Comparison of ENCODE assay signal across 13 cellular contexts in the genomic region with DNA sequence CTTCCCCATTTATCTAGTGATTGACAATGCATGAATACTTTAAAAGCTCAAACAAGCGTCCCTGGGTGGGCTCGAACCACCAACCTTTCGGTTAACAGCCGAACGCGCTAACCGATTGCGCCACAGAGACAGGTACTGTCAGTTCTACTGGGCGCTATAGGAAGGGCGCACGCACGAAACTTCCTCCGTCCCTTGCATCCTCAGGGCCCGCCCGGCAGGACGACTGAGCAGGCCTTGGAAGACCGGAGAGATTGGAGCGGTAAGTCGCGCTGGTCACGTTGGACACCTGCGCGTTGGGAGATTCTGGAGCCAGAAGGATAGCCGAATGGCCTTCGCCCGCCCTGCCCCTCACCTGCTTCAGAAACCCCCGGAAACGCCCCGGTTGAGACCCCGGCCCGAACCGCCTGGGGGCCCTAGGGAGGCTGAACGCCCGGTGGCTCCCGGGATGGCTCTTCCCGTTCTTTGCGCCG. TPM values are rescaled to one million over a fixed set of nuclear protein-coding genes. Genes with fewer than 3 reads are reported as not detected.
DNase-seq lines count a peak whose midpoint lies in the region; ATAC-seq and TF ChIP-seq lines count a peak whose summit lies in the region.
"Not testable (repeated sequence)": the region's sequence is repeated elsewhere in the genome, so short reads cannot be mapped to it uniquely, and the experiment has no call there.
"Had no signal": no experiment of that assay in that cellular context is flagged by ENCODE, and none has a peak within 500 bp of the region (broad histone marks: within the 10 kb centered on the region; RNA-seq: fewer than 3 reads in every experiment).

No MANE protein-coding gene starts in this region.

- H3K4me1 ChIP-seq in GM23248 (ENCODE audit: insufficient read depth), result not testable (repeated sequence)

- not testable (repeated sequence) for TF ChIP-seq CTCF in astrocyte of the cerebellum (IDR thresholded peaks at IDR 0.05; ENCODE audit: low read depth, low read length, missing control alignments)
- TF ChIP-seq CTCF in type B pancreatic cell (conservative IDR thresholded peaks at IDR 0.05), result peak; percentile 34

- peaks cover 23% of the 10 kb centered on the region for H3K36me3 Mint-ChIP-seq in effector memory CD8-positive, alpha-beta T cell (ENCODE audit: insufficient read depth)
- not testable (repeated sequence) for H3K36me3 Mint-ChIP-seq in memory B cell, type B pancreatic cell

- ATAC-seq in effector memory CD8-positive, alpha-beta T cell (replicated peaks); memory B cell (ENCODE audit: low read depth): not testable (repeated sequence)

- H3K36me3 ChIP-seq in GM23248 (ENCODE audit: low read depth), result not testable (repeated sequence)

- not testable (repeated sequence) for H3K27me3 ChIP-seq in GM23248 (replicated peaks; ENCODE audit: insufficient read depth)

- H3K9me3 Mint-ChIP-seq in effector memory CD8-positive, alpha-beta T cell; memory B cell; type B pancreatic cell: not testable (repeated sequence)

- not testable (repeated sequence) for H3K79me2 ChIP-seq in GM23248 (ENCODE audit: insufficient read depth)

- H3K9me2 ChIP-seq in GM23248 (ENCODE audit: insufficient read depth), result not testable (repeated sequence)

- DNase-seq in GM23248; astrocyte of the cerebellum (ENCODE audit: low read depth); skeletal muscle cell (ENCODE audit: low read depth); type B pancreatic cell (ENCODE audit: extremely low spot score, unreplicated experiment): not testable (repeated sequence)
- peak; percentile 6 for DNase-seq in T-helper 9 cell
- peak; percentile 51 for DNase-seq in activated T-cell treated with anti-CD3 and anti-CD28 coated beads, Interleukin-2, amount 50 U/mL, for 1 hour
- DNase-seq in effector memory CD8-positive, alpha-beta T cell, result peak; percentile 35 to 54 (median 42)
- peak; percentile 17 to 56 for DNase-seq in memory B cell (ENCODE audit: low spot score in 2 of 2)

- H3K4me3 Mint-ChIP-seq in effector memory CD8-positive, alpha-beta T cell, result peak overlapping the region; percentile 82 to 83
- H3K4me3 Mint-ChIP-seq in memory B cell, result peak overlapping the region; percentile 73
- H3K4me3 Mint-ChIP-seq in type B pancreatic cell, result peak overlapping the region; percentile 79

- H3K4me2 ChIP-seq in GM23248 (ENCODE audit: unreplicated experiment), result not testable (repeated sequence)

- not testable (repeated sequence) for H4K20me1 ChIP-seq in GM23248 (ENCODE audit: insufficient read depth)

- not testable (repeated sequence) for H3K4me1 Mint-ChIP-seq in effector memory CD8-positive, alpha-beta T cell (ENCODE audit: low read depth in 2 of 2); memory B cell; type B pancreatic cell (ENCODE audit: unreplicated experiment)

- not testable (repeated sequence) for H3K27me3 Mint-ChIP-seq in effector memory CD8-positive, alpha-beta T cell; memory B cell; type B pancreatic cell

- in situ Hi-C loops in GM23248 (cut with MboI); astrocyte of the cerebellum (cut with HindIII; ENCODE audit: low sequenced_read_pairs): not testable (repeated sequence)

- not testable (repeated sequence) for H3K9me3 ChIP-seq in GM23248 (ENCODE audit: low read depth)

- not testable (repeated sequence) for H3K9ac ChIP-seq in GM23248

- H2AFZ ChIP-seq in GM23248, result not testable (repeated sequence)

- not testable (repeated sequence) for H3K27ac ChIP-seq in GM23248

- H3K4me3 ChIP-seq in GM23248, result 0 out of 2 replicates have a peak overlapping the region, but pooled peaks have one; percentile 53
- peak overlapping the region; percentile 30 for H3K4me3 ChIP-seq in astrocyte of the cerebellum (ENCODE audit: low read depth, low read length)
- H3K4me3 ChIP-seq in skeletal muscle cell (ENCODE audit: low read depth, low read length), result peak overlapping the region; percentile 36

- 1 to 8% methylated on average over 9 to 13 of the region's 38 CpGs for WGBS in GM23248 (ENCODE audit: low coverage in 1 of 2, low lambda C conversion rate in 2 of 2, missing lambda C conversion rate in 2 of 2), 2 experiments

- peak overlapping the region; percentile 88 to 89 for H3K27ac Mint-ChIP-seq in effector memory CD8-positive, alpha-beta T cell
- peak overlapping the region; percentile 50 for H3K27ac Mint-ChIP-seq in memory B cell
- H3K27ac Mint-ChIP-seq in type B pancreatic cell, result not testable (repeated sequence)

- H3F3A ChIP-seq in GM23248 (ENCODE audit: insufficient read depth), result not testable (repeated sequence)

RNA-seq across cellular contexts. Expression of a gene that starts 25.2 kb away (rescaled TPM):
- not detected in 2 replicates for total RNA-seq in GM23248 (2014; rRNA removed; shearing (Covaris generic))
- polyA plus RNA-seq in GM23248 (2016; fragmentation: Nextera tagmentation; extraction: Ambion mirVana), result not detected in 2 replicates
- total RNA-seq in type B pancreatic cell (ENCODE audit: low replicate concordance), result not detected in 2 replicates
- total RNA-seq: heart right ventricle, left cardiac atrium, vagina had no signal
- polyA plus RNA-seq: CD14-positive monocyte, esophagus, heart right ventricle had no signal
